ENCODE assay signal across 1 cellular context in genomic region chr2:113041871-113042270, GRCh38.
TF ChIP-seq lines count a peak whose summit lies in the region.

No MANE protein-coding gene starts in this region.

TF ChIP-seq in K562, 482 proteins besides CTCF, POLR2A, EP300 and RAD21 (continued from another document):
- TF ChIP-seq MGA (IDR thresholded peaks at IDR 0.05): no peak
- no peak for TF ChIP-seq ZNF316 (IDR thresholded peaks at IDR 0.05)
- no peak for TF ChIP-seq ETV5 (CRISPR knock-in tag; IDR thresholded peaks at IDR 0.05; ENCODE audit: low read depth)
- no peak for TF ChIP-seq BCOR (IDR thresholded peaks at IDR 0.05)
- no peak for TF ChIP-seq ZNF780A (CRISPR knock-in tag; IDR thresholded peaks at IDR 0.05)
- no peak for TF ChIP-seq CBFA2T3 (IDR thresholded peaks at IDR 0.05)
- TF ChIP-seq CBX5 (IDR thresholded peaks at IDR 0.05; ENCODE audit: borderline replicate concordance, low read depth): no peak
- no peak for TF ChIP-seq HDAC8 (tag; IDR thresholded peaks at IDR 0.05)
- TF ChIP-seq ZNF764 (CRISPR knock-in tag; IDR thresholded peaks at IDR 0.05; ENCODE audit: low read depth): no peak
- TF ChIP-seq HMGN3 (IDR thresholded peaks at IDR 0.05; ENCODE audit: borderline replicate concordance, extremely low read depth, insufficient read length, low read depth, low read length): no peak
- no peak for TF ChIP-seq SMAD2 (IDR thresholded peaks at IDR 0.05; ENCODE audit: low read depth, low read length)
- TF ChIP-seq RBM34 (IDR thresholded peaks at IDR 0.05; ENCODE audit: borderline replicate concordance, insufficient read depth, low read length): no peak
- no peak for TF ChIP-seq NFRKB (IDR thresholded peaks at IDR 0.05; ENCODE audit: low read depth)
